In the genomic region with DNA sequence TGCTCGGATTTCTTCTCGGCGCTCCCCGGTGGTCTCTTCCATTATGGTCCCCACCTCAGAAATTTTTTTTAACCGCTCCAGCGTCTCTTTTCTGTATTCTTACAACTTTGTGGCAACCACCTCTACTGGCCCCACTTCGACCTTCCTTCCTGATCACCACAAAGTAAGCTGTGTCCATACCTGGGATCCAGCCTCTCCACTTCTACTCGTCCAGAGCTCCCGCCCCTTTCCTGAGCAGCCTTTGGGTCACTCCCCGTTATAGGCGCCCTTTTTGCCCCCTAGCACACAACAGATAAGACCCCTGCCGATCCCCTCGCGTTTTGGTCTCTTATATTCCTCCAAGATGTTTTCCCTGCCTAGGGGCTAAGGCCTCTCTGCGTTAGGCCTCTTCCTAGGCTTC, we compare ENCODE assay signal across 8 cellular contexts. TPM values are rescaled to one million over a fixed set of nuclear protein-coding genes. Genes with fewer than 3 reads are reported as not detected.
DNase-seq lines count a peak whose midpoint lies in the region; ATAC-seq, FAIRE-seq and TF ChIP-seq lines count a peak whose summit lies in the region.

No MANE protein-coding gene starts in this region.

- CTCF ChIA-PET in T-cell (lab: Charles Lee) = no interaction called here

- peak overlapping the region; percentile 94 for H3K27ac Mint-ChIP-seq in activated T-cell treated with anti-CD3 and anti-CD28 coated beads, Interleukin-2, amount 50 U/mL, for 24 hours
- peak overlapping the region; percentile 91 to 93 for H3K27ac Mint-ChIP-seq in T-cell
- peak overlapping the region; percentile 90 for H3K27ac Mint-ChIP-seq in glutamatergic neuron (ENCODE audit: unreplicated experiment)

- H3K9me3 ChIP-seq in small intestine (ENCODE audit: control insufficient read depth, low read depth) = no peaks in the 10 kb centered on the region

- peaks cover 0 to 20% of the 10 kb centered on the region in 2 donors for H3K36me3 ChIP-seq in small intestine (ENCODE audit: control insufficient read depth in 2 of 2, insufficient read depth in 2 of 2, low read length in 2 of 2)

- H3K36me3 Mint-ChIP-seq in activated T-cell treated with anti-CD3 and anti-CD28 coated beads, Interleukin-2, amount 50 U/mL, for 24 hours (ENCODE audit: low read depth) = peaks cover 90% of the 10 kb centered on the region
- H3K36me3 Mint-ChIP-seq in T-cell = peaks cover 57% of the 10 kb centered on the region
- peaks cover 27% of the 10 kb centered on the region for H3K36me3 Mint-ChIP-seq in glutamatergic neuron (ENCODE audit: unreplicated experiment)

- H3K27me3 ChIP-seq in small intestine (ENCODE audit: control insufficient read depth in 2 of 2, insufficient read depth in 2 of 2, low read length in 2 of 2) = no peaks in the 10 kb centered on the region

- no peak for TF ChIP-seq CTCF in glutamatergic neuron (IDR thresholded peaks at IDR 0.05; ENCODE audit: partially characterized antibody, unreplicated experiment)

- H3K4me3 Mint-ChIP-seq in activated T-cell treated with anti-CD3 and anti-CD28 coated beads, Interleukin-2, amount 50 U/mL, for 24 hours = peak overlapping the region; percentile 95
- H3K4me3 Mint-ChIP-seq in T-cell (peak overlapping the region; percentile 90 to 95 (median 92)), glutamatergic neuron (ENCODE audit: unreplicated experiment) (peak overlapping the region; percentile 99)

- peaks cover 46% of the 10 kb centered on the region for H3K4me1 Mint-ChIP-seq in activated T-cell treated with anti-CD3 and anti-CD28 coated beads, Interleukin-2, amount 50 U/mL, for 24 hours (ENCODE audit: low read depth)
- peaks cover 38 to 56% (median 56%) of the 10 kb centered on the region in 3 donors for H3K4me1 Mint-ChIP-seq in T-cell
- H3K4me1 Mint-ChIP-seq in glutamatergic neuron (ENCODE audit: low read depth, unreplicated experiment) = peaks cover 2% of the 10 kb centered on the region

- peak overlapping the region; percentile 69 to 95 for H3K27ac ChIP-seq in small intestine (ENCODE audit: low read depth in 1 of 2, low read length in 1 of 2)

- ATAC-seq in T-cell (replicated peaks in 1 of 4) (no peak), HG02678 (IDR thresholded peaks at IDR 0.05; ENCODE audit: unreplicated experiment) (no peak)

- POLR2A ChIA-PET in T-cell (lab: Charles Lee) = interaction anchor here in 1 of 2 donors (0.6 kb wide), 1 partner anchor 9 kb away, joined by 3 read pairs; no protein-coding TSS in a partner anchor

- H3K9me3 Mint-ChIP-seq in activated T-cell treated with anti-CD3 and anti-CD28 coated beads, Interleukin-2, amount 50 U/mL, for 24 hours = peaks cover 14% of the 10 kb centered on the region
- H3K9me3 Mint-ChIP-seq in T-cell (peaks cover 0 to 9% (median 9%) of the 10 kb centered on the region in 3 donors), glutamatergic neuron (ENCODE audit: unreplicated experiment) (peaks cover 14% of the 10 kb centered on the region)

- H3K27me3 Mint-ChIP-seq in activated T-cell treated with anti-CD3 and anti-CD28 coated beads, Interleukin-2, amount 50 U/mL, for 24 hours = no peaks in the 10 kb centered on the region
- no peaks in the 10 kb centered on the region for H3K27me3 Mint-ChIP-seq in T-cell
- H3K27me3 Mint-ChIP-seq in glutamatergic neuron (ENCODE audit: unreplicated experiment) = peaks cover 9% of the 10 kb centered on the region

- no peak for FAIRE-seq in small intestine (lab: Jason Lieb, UNC)

- H3K4me3 ChIP-seq in small intestine (ENCODE audit: low read depth in 1 of 2, low read length in 2 of 2) = peak overlapping the region; percentile 75 to 89

- WGBS in small intestine, 3 donors = 2 to 3% (median 2%) methylated on average over 15 of the region's 15 CpGs

- DNase-seq in activated T-cell treated with anti-CD3 and anti-CD28 coated beads, Interleukin-2, amount 50 U/mL, for 24 hours = no peak
- DNase-seq in activated T-cell treated with anti-CD3 and anti-CD28 coated beads, Interleukin-2, amount 50 U/mL, for 48 hours = no peak
- DNase-seq in T-cell = no peak
- DNase-seq in glutamatergic neuron = no peak
- DNase-seq in small intestine = peak; percentile 16
- DNase-seq in cerebellar nuclear complex (lab: John Stamatoyannopoulos, UW) = no peak
- no peak for DNase-seq in OCI-M1 (lab: John Stamatoyannopoulos, UW)

- H3K4me1 ChIP-seq in small intestine (ENCODE audit: control insufficient read depth in 2 of 2, insufficient read depth in 1 of 2, low read depth in 1 of 2, low read length in 1 of 2) = peaks cover 0 to 8% of the 10 kb centered on the region in 2 donors

RNA-seq across cellular contexts. Expression of gene PIGG, which starts 0.6 kb away (rescaled TPM):
- 100 to 1,000 TPM in 3 of 5 donors, 10 to 100 TPM in 2; 84.0 to 118 (median 105) TPM for total RNA-seq in T-cell
- 96.4 TPM for total RNA-seq in glutamatergic neuron (ENCODE audit: unreplicated experiment)
- polyA plus RNA-seq in small intestine = 10 to 100 TPM; 26.3 to 40.0 (median 38.2) TPM

RNA-seq across cellular contexts. Expression of gene ZNF721, which starts 0.6 kb away (rescaled TPM):
- total RNA-seq in T-cell = 10 to 100 TPM; 45.2 to 63.8 (median 47.6) TPM
- total RNA-seq in glutamatergic neuron (ENCODE audit: unreplicated experiment) = 36.7 TPM
- polyA plus RNA-seq in small intestine = 1 to 10 TPM; 6.5 to 8.8 (median 8.5) TPM
